1 cellular context compared by ENCODE assay signal in genomic region chr15:89058376-89058775, GRCh38.
TF ChIP-seq lines count a peak whose summit lies in the region.

No MANE protein-coding gene starts in this region.

TF ChIP-seq in K562, 482 proteins besides CTCF, POLR2A, EP300 and RAD21:
- TF ChIP-seq KLF6 (CRISPR knock-in tag; IDR thresholded peaks at IDR 0.05; ENCODE audit: borderline replicate concordance) (no peak), PREB (CRISPR knock-in tag; IDR thresholded peaks at IDR 0.05) (no peak), CUX1 (CRISPR knock-in tag; IDR thresholded peaks at IDR 0.05) (no peak), TFAP4 (CRISPR knock-in tag; IDR thresholded peaks at IDR 0.05; ENCODE audit: borderline replicate concordance) (no peak), E2F6 (IDR thresholded peaks at IDR 0.05; ENCODE audit: borderline replicate concordance in 1 of 2, extremely low read depth in 1 of 2, insufficient read depth in 1 of 2, insufficient read length in 1 of 2, low read depth in 1 of 2, low read length in 1 of 2, poor library complexity in 1 of 2, severe bottlenecking in 1 of 2) (no peak), NCOA1 (IDR thresholded peaks at IDR 0.05; ENCODE audit: low read depth) (no peak), RBM39 (optimal IDR thresholded peaks at IDR 0.05; ENCODE audit: low read depth, low read length) (no peak)
